8 cellular contexts compared by ENCODE assay signal in the genomic region with DNA sequence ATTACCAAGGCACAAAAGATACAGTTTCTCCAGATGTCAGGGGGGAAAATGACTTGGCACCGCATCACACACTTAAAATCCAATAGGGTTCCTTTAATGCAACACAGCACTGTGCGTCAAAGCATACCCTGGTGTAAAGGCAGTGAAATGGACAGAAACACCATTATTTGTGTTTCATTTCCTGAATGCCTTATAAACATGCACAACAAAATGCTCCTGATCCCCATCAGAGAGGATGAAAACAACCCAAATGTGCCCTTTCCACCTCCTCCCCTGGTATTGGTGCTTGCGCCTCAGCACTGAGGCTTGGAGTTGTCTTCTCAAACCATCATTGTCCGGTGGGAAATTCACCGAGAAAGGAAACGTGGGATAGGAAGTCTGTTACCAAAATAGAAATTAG. TPM values are rescaled to one million over a fixed set of nuclear protein-coding genes. Genes with fewer than 3 reads are reported as not detected.
DNase-seq lines count a peak whose midpoint lies in the region; ATAC-seq and TF ChIP-seq lines count a peak whose summit lies in the region.

No MANE protein-coding gene starts in this region.

- WGBS in smooth muscle cell (ENCODE audit: low lambda C conversion rate) = 4% methylated on average over 6 of the region's 6 CpGs

- H3K4me2 ChIP-seq in smooth muscle cell = peak overlapping the region; percentile 89

- H3K9ac ChIP-seq in iPS-18a (ENCODE audit: low read length) (peak overlapping the region; percentile 91), smooth muscle cell (ENCODE audit: low read depth) (peak overlapping the region; percentile 98)

- peaks cover 29% of the 10 kb centered on the region for H3K36me3 ChIP-seq in MG63
- no peaks in the 10 kb centered on the region for H3K36me3 ChIP-seq in ascending aorta
- no peaks in the 10 kb centered on the region for H3K36me3 ChIP-seq in iPS-18a (ENCODE audit: control insufficient read depth, low read depth, low read length)
- H3K36me3 ChIP-seq in smooth muscle cell (ENCODE audit: low read depth) = no peaks in the 10 kb centered on the region

- in situ Hi-C loops in G401 (cut with HindIII; ENCODE audit: low sequenced_read_pairs) = no loop called here
- in situ Hi-C loops in GM13976 (cut with MboI; ENCODE audit: low sequenced_read_pairs, unreplicated experiment) = no loop called here

- H3K4me1 ChIP-seq in ascending aorta = peaks cover 12 to 13% of the 10 kb centered on the region in 2 donors
- H3K4me1 ChIP-seq in iPS-18a (ENCODE audit: control insufficient read depth, low read depth, low read length) = peaks cover 7% of the 10 kb centered on the region
- H3K4me1 ChIP-seq in smooth muscle cell (ENCODE audit: low read depth) = peaks cover 30% of the 10 kb centered on the region

- DNase-seq in G401 (ENCODE audit: low spot score) = peak; percentile 24
- DNase-seq in MG63 = peak; percentile 20
- DNase-seq in ascending aorta (ENCODE audit: low spot score in 2 of 2) = no peak
- no peak for DNase-seq in smooth muscle cell (lab: John Stamatoyannopoulos, UW; ENCODE audit: unreplicated experiment)
- DNase-seq in NCI-H1105 (lab: John Stamatoyannopoulos, UW) = no peak
- no peak for DNase-seq in GM13976 (ENCODE audit: low spot score)

- peak overlapping the region; percentile 73 for H2AFZ ChIP-seq in smooth muscle cell (ENCODE audit: low read depth)

- no peaks in the 10 kb centered on the region for H3F3A ChIP-seq in smooth muscle cell (ENCODE audit: low read depth)

- intact Hi-C loops in ascending aorta (cut with DNase I) = no loop called here

- no peak for TF ChIP-seq CTCF in ascending aorta (IDR thresholded peaks at IDR 0.05)
- TF ChIP-seq CTCF in smooth muscle cell (IDR thresholded peaks at IDR 0.05; ENCODE audit: borderline replicate concordance, insufficient read depth, poor library complexity, severe bottlenecking) = no peak
- no peak for TF ChIP-seq CTCF in GM13976 (IDR thresholded peaks at IDR 0.05; ENCODE audit: borderline replicate concordance, control extremely low read depth, extremely low read depth, insufficient read depth, missing control alignments)

- peak overlapping the region; percentile 72 for H3K4me3 ChIP-seq in MG63
- peak overlapping the region; percentile 92 to 96 for H3K4me3 ChIP-seq in ascending aorta
- H3K4me3 ChIP-seq in iPS-18a (ENCODE audit: low read length) = peak overlapping the region; percentile 95
- H3K4me3 ChIP-seq in smooth muscle cell = peak overlapping the region; percentile 70

- H3K79me2 ChIP-seq in smooth muscle cell (ENCODE audit: low read depth) = peaks cover 54% of the 10 kb centered on the region

- H3K27ac ChIP-seq in ascending aorta (peak overlapping the region; percentile 95), iPS-18a (ENCODE audit: low read length) (no peak overlapping the region), smooth muscle cell (ENCODE audit: low read depth) (peak overlapping the region; percentile 96)

- H4K20me1 ChIP-seq in smooth muscle cell (ENCODE audit: low read depth) = peaks cover 49% of the 10 kb centered on the region

- ATAC-seq in GM18858 (IDR thresholded peaks at IDR 0.05; ENCODE audit: unreplicated experiment) = no peak

- H3K27me3 ChIP-seq in MG63 = no peaks in the 10 kb centered on the region
- H3K27me3 ChIP-seq in ascending aorta = no peaks in the 10 kb centered on the region
- H3K27me3 ChIP-seq in iPS-18a (ENCODE audit: control insufficient read depth, insufficient read depth, low read length) = no peaks in the 10 kb centered on the region
- H3K27me3 ChIP-seq in smooth muscle cell (ENCODE audit: low read depth) = no peaks in the 10 kb centered on the region

- H3K9me3 ChIP-seq in MG63 = no peaks in the 10 kb centered on the region
- H3K9me3 ChIP-seq in ascending aorta = no peaks in the 10 kb centered on the region
- no peaks in the 10 kb centered on the region for H3K9me3 ChIP-seq in iPS-18a (ENCODE audit: control insufficient read depth, low read depth, low read length)
- H3K9me3 ChIP-seq in smooth muscle cell (replicated peaks; ENCODE audit: low read depth) = no peaks in the 10 kb centered on the region

RNA-seq across cellular contexts. Expression of gene CDC27, which starts 0.8 kb away (rescaled TPM):
- 59.3 and 103 TPM in 2 replicates for total RNA-seq in G401 (2014; rRNA removed; shearing (Covaris generic))
- 117 and 128 TPM in 2 replicates for total RNA-seq in MG63 (2014; rRNA removed; shearing (Covaris generic); ENCODE audit: low replicate concordance)
- 112 TPM for total RNA-seq in ascending aorta
- 94.2 and 101 TPM in 2 replicates for total RNA-seq in smooth muscle cell
- 53.1 and 61.5 TPM in 2 replicates for polyA plus RNA-seq in smooth muscle cell

RNA-seq across cellular contexts. Expression of gene MYL4, which starts 20.9 kb away (rescaled TPM):
- not detected in 2 replicates for total RNA-seq in G401 (2014; rRNA removed; shearing (Covaris generic))
- total RNA-seq in MG63 (2014; rRNA removed; shearing (Covaris generic); ENCODE audit: low replicate concordance) = not detected in 2 replicates
- not detected for total RNA-seq in ascending aorta
- total RNA-seq in smooth muscle cell = 6.5 and 8.3 TPM in 2 replicates
- polyA plus RNA-seq in smooth muscle cell = 6.5 and 7.7 TPM in 2 replicates

Comparison
In these comparisons a context has a peak if more than half of its experiments do, and no peak if none do; other contexts are left out.
1. DNase-seq: peak in G401 (single experiment) and MG63 (single experiment); none in ascending aorta (0 of 2), smooth muscle cell (single experiment), NCI-H1105 (single experiment) and GM13976 (single experiment).
2. Peak in every context shown above with its lines, with median percentiles within 50 percentile points of each other: H3K4me3 ChIP-seq.